ENCODE assay signal across 6 cellular contexts in genomic region chr9:26125693-26126092, GRCh38.
"Had no signal": no experiment of that assay in that cellular context is flagged by ENCODE, and none has a peak within 500 bp of the region (broad histone marks: within the 10 kb centered on the region; RNA-seq: fewer than 3 reads in every experiment).

No MANE protein-coding gene starts in this region.

- H3K4me1 Mint-ChIP-seq: GM23338, H9, IgD-negative memory B cell had no signal

- H3K4me2 ChIP-seq: GM23338 had no signal

- ATAC-seq: GM23338, HepG2 had no signal

- DNase-seq: H9, HCEC 1CT had no signal

- H2AFZ ChIP-seq: GM23338 had no signal

- H3K27ac Mint-ChIP-seq: GM23338, H9, IgD-negative memory B cell had no signal

- H3K4me3 ChIP-seq: GM23338 had no signal

- H3K9me3 Mint-ChIP-seq: GM23338, H9 had no signal

- H3K36me3 Mint-ChIP-seq: IgD-negative memory B cell had no signal

- H3K4me3 Mint-ChIP-seq: GM23338, H9, IgD-negative memory B cell had no signal

- H3K27ac ChIP-seq: HL-60 had no signal

- H3K27me3 Mint-ChIP-seq: IgD-negative memory B cell had no signal
